1 cellular context compared by ENCODE assay signal in the genomic region with DNA sequence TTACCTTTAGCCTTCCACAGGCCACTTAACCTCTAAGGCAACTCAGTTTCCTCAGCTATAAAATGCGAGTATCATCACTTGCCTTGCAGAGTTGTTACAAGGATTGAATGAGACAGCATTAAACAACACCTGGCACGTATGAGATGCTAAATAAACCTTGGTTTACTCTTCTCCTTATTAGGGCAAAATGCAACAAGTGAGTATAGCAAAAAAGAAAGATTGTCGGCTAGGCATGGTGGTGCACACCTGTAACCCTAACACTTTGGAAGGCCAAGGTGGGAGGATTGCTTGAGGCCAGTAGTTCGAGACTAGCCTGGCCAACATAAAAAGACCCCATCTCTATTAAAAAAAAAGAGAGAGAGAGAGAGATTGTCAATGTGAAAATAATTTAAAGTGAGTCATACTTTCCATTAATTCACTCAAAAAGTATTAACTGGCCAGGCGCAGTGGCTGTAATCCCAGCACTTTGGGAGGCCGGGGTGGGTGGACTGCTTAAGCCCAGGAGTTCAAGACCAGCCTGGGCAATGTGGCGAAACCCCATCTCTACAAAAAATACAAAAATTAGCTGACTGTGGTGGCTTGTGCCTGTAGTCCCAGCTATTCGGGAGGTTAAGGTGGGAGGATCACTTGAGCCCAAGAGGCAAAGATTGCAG.
TF ChIP-seq lines count a peak whose summit lies in the region.

No MANE protein-coding gene starts in this region.

TF ChIP-seq in HEK293, 187 proteins besides CTCF, POLR2A, EP300 and RAD21 (continued from another document):
- TF ChIP-seq ZNF26 (tag by site-specific recombination; IDR thresholded peaks at IDR 0.05): no peak
- TF ChIP-seq ZNF596 (tag by site-specific recombination; IDR thresholded peaks at IDR 0.05): no peak
